ENCODE assay signal across 8 cellular contexts in genomic region chr2:55418512-55419235, GRCh38. TPM values are rescaled to one million over a fixed set of nuclear protein-coding genes. Genes with fewer than 3 reads are reported as not detected.
A peak's percentile ranks its signal among the peaks of the same experiment; 100 is the strongest.
DNase-seq lines count a peak whose midpoint lies in the region; ATAC-seq and TF ChIP-seq lines count a peak whose summit lies in the region.

No MANE protein-coding gene starts in this region.

- intact Hi-C loops in activated CD4-positive, alpha-beta T cell treated with anti-CD3 and anti-CD28 coated beads, Interleukin-2, amount 10 ng/mL, durations not matched to agents 24 days and 14 days (cut with micrococcal nuclease), result loop anchor here (1.0 to 5.0 kb wide), 2 partner anchors 200 to 274 kb away; partner anchors contain the start of gene PNPT1
- intact Hi-C loops in colonic mucosa (cut with DNase I), result no loop called here

- H3K36me3 ChIP-seq in colonic mucosa (no peaks in the 10 kb centered on the region), muscle layer of colon (ENCODE audit: insufficient read depth, low read length) (no peaks in the 10 kb centered on the region)

- ATAC-seq in HG03457 (IDR thresholded peaks at IDR 0.05; ENCODE audit: unreplicated experiment), result no peak

- H3K4me1 Mint-ChIP-seq in activated CD4-positive, alpha-beta T cell treated with anti-CD3 and anti-CD28 coated beads, Interleukin-2, amount 10 ng/mL, durations not matched to agents 24 days and 14 days, result peaks cover 17% of the 10 kb centered on the region

- H3K4me3 Mint-ChIP-seq in activated CD4-positive, alpha-beta T cell treated with anti-CD3 and anti-CD28 coated beads, Interleukin-2, amount 10 ng/mL, durations not matched to agents 24 days and 14 days, result peak overlapping the region; percentile 90

- TF ChIP-seq CTCF in colonic mucosa (IDR thresholded peaks at IDR 0.05), result no peak

- H3K27ac Mint-ChIP-seq in activated CD4-positive, alpha-beta T cell treated with anti-CD3 and anti-CD28 coated beads, Interleukin-2, amount 10 ng/mL, durations not matched to agents 24 days and 14 days, result peak overlapping the region; percentile 70

- no peaks in the 10 kb centered on the region for H3K36me3 Mint-ChIP-seq in activated CD4-positive, alpha-beta T cell treated with anti-CD3 and anti-CD28 coated beads, Interleukin-2, amount 10 ng/mL, durations not matched to agents 24 days and 14 days (ENCODE audit: low read depth)

- H3K4me1 ChIP-seq in colonic mucosa (no peaks in the 10 kb centered on the region), muscle layer of colon (ENCODE audit: insufficient read depth, low read length) (peaks cover 20% of the 10 kb centered on the region)

- H3K27me3 ChIP-seq in colonic mucosa (no peaks in the 10 kb centered on the region), muscle layer of colon (ENCODE audit: control insufficient read depth in 1 of 2, insufficient read depth in 2 of 2, low read length in 2 of 2) (no peaks in the 10 kb centered on the region)

- no peaks in the 10 kb centered on the region for H3K9me3 Mint-ChIP-seq in activated CD4-positive, alpha-beta T cell treated with anti-CD3 and anti-CD28 coated beads, Interleukin-2, amount 10 ng/mL, durations not matched to agents 24 days and 14 days

- H3K27ac ChIP-seq in colonic mucosa (peak overlapping the region; percentile 72), muscle layer of colon (ENCODE audit: low read depth, low read length) (peak overlapping the region; percentile 64)

- H3K9me3 ChIP-seq in colonic mucosa (no peaks in the 10 kb centered on the region), muscle layer of colon (ENCODE audit: low read length) (no peaks in the 10 kb centered on the region)

- peaks cover 32% of the 10 kb centered on the region for H3K27me3 Mint-ChIP-seq in activated CD4-positive, alpha-beta T cell treated with anti-CD3 and anti-CD28 coated beads, Interleukin-2, amount 10 ng/mL, durations not matched to agents 24 days and 14 days

- no peak for DNase-seq in activated CD4-positive, alpha-beta T cell treated with anti-CD3 and anti-CD28 coated beads, Interleukin-2, amount 10 ng/mL, durations not matched to agents 24 days and 14 days
- DNase-seq in activated CD4-positive, alpha-beta T cell treated with anti-CD3 and anti-CD28 coated beads for 4 hours, result no peak
- DNase-seq in OCI-M1 (lab: John Stamatoyannopoulos, UW) (peak; percentile 71), colonic mucosa (no peak), DMS153 treated with DMSO at 0.1 percent for 48 hours (lab: John Stamatoyannopoulos, UW; ENCODE audit: unreplicated experiment) (no peak)
- no peak for DNase-seq in activated CD4-positive, alpha-beta T cell treated with anti-CD3 and anti-CD28 coated beads, Interleukin-2, amount 50 U/mL, for 1 hour

- peak overlapping the region; percentile 67 to 84 for H3K9ac ChIP-seq in colonic mucosa (ENCODE audit: low read depth in 2 of 2, low read length in 2 of 2)
- peak overlapping the region; percentile 94 for H3K9ac ChIP-seq in muscle layer of colon (ENCODE audit: low read length)

- H3K4me3 ChIP-seq in colonic mucosa (peak overlapping the region; percentile 58), muscle layer of colon (ENCODE audit: low read depth in 1 of 2, low read length in 2 of 2) (peak overlapping the region; percentile 77 to 91)

RNA-seq across cellular contexts. Expression of gene CCDC88A, which starts 1.0 kb away (rescaled TPM):
- total RNA-seq in activated CD4-positive, alpha-beta T cell treated with anti-CD3 and anti-CD28 coated beads, Interleukin-2, amount 10 ng/mL, durations not matched to agents 24 days and 14 days, result 9.5 and 9.8 TPM in 2 replicates
- 10 to 100 TPM in 1 of 2 donors, 1 to 10 TPM in 1; 4.2 to 11.4 TPM for total RNA-seq in colonic mucosa
